19 cellular contexts compared by ENCODE assay signal in genomic region chr9:8436791-8437190, GRCh38.
"Had no signal": no experiment of that assay in that cellular context is flagged by ENCODE, and none has a peak within 500 bp of the region (broad histone marks: within the 10 kb centered on the region; RNA-seq: fewer than 3 reads in every experiment).

No MANE protein-coding gene starts in this region.

- H3K9me3 Mint-ChIP-seq: activated CD4-positive, alpha-beta memory T cell treated with anti-CD3 and anti-CD28 coated beads for 36 hours; nephron had no signal

- H3K4me3 Mint-ChIP-seq: activated CD4-positive, alpha-beta memory T cell treated with anti-CD3 and anti-CD28 coated beads for 36 hours; nephron had no signal

- H3K27ac ChIP-seq: coronary artery, epithelial cell of prostate, gastroesophageal sphincter, heart left ventricle, right lobe of liver, skin epidermis, upper lobe of left lung had no signal

- H3K9ac ChIP-seq: SK-N-SH had no signal

- H3K36me3 ChIP-seq: gastroesophageal sphincter, heart left ventricle, right lobe of liver, upper lobe of left lung had no signal

- H3K27me3 Mint-ChIP-seq: activated CD4-positive, alpha-beta memory T cell treated with anti-CD3 and anti-CD28 coated beads for 36 hours had no signal

- H3K36me3 Mint-ChIP-seq: activated CD4-positive, alpha-beta memory T cell treated with anti-CD3 and anti-CD28 coated beads for 36 hours had no signal

- H3K27me3 ChIP-seq: gastroesophageal sphincter, heart left ventricle, right lobe of liver, upper lobe of left lung had no signal

- H3K4me3 ChIP-seq: coronary artery, gastroesophageal sphincter, heart left ventricle, right lobe of liver, skin epidermis, upper lobe of left lung had no signal

- ATAC-seq: gastroesophageal sphincter, heart left ventricle, right lobe of liver had no signal

- DNase-seq: activated CD4-positive, alpha-beta memory T cell treated with anti-CD3 and anti-CD28 coated beads for 36 hours; activated CD4-positive, alpha-beta T cell treated with anti-CD3 and anti-CD28 coated beads for 1 hour; activated naive CD4-positive, alpha-beta T cell; cerebellar nuclear complex; heart left ventricle; midbrain; nucleus accumbens; posterior cingulate gyrus; right lobe of liver; SIG-M5; SK-N-SH; stimulated activated CD4-positive, alpha-beta T cell treated with anti-CD3 and anti-CD28 coated beads, Interleukin-1b, Interleukin-23, amount 100 ng/mL, for 48 hours; T-helper 2 cell; upper lobe of left lung had no signal

- H3K27ac Mint-ChIP-seq: activated CD4-positive, alpha-beta memory T cell treated with anti-CD3 and anti-CD28 coated beads for 36 hours had no signal

- H3K4me2 ChIP-seq: SK-N-SH had no signal

- H3K9me3 ChIP-seq: gastroesophageal sphincter, heart left ventricle, right lobe of liver, SK-N-SH, upper lobe of left lung had no signal

- H3K9me2 ChIP-seq: SK-N-SH had no signal

- H3K4me1 Mint-ChIP-seq: nephron had no signal
